Comparison of ENCODE assay signal across 8 cellular contexts in genomic region chr9:93511228-93511627, GRCh38. TPM values are rescaled to one million over a fixed set of nuclear protein-coding genes. Genes with fewer than 3 reads are reported as not detected.
A peak's percentile ranks its signal among the peaks of the same experiment; 100 is the strongest.
DNase-seq lines count a peak whose midpoint lies in the region; ATAC-seq and TF ChIP-seq lines count a peak whose summit lies in the region.
"Not testable (repeated sequence)": the region's sequence is repeated elsewhere in the genome, so short reads cannot be mapped to it uniquely, and the experiment has no call there.

No MANE protein-coding gene starts in this region.

- H4K20me1 ChIP-seq in GM23338 (replicated peaks; ENCODE audit: insufficient read depth), result peaks cover 42% of the 10 kb centered on the region; the same call in 1 of the 2 replicates

- intact Hi-C loops in Right ventricle myocardium superior (cut with DNase I); right lobe of liver (cut with DNase I); spleen (cut with DNase I; ENCODE audit: low total_unique reads); vagina (cut with DNase I): not testable (repeated sequence)

- H2AFZ ChIP-seq in GM23338, result not testable (repeated sequence)

- not testable (repeated sequence) for H3K9me2 ChIP-seq in GM23338 (ENCODE audit: insufficient read depth)

- DNase-seq in GM23338 (ENCODE audit: low spot score); chondrocyte (ENCODE audit: low spot score); right lobe of liver; omental fat pad (ENCODE audit: low spot score); spleen; vagina (ENCODE audit: extremely low spot score in 2 of 2): not testable (repeated sequence)
- DNase-seq in Right ventricle myocardium superior, result peak; percentile 87

- not testable (repeated sequence) for TF ChIP-seq CTCF in GM23338 (conservative IDR thresholded peaks at IDR 0.05; ENCODE audit: low read depth in 2 of 2); VCaP (conservative IDR thresholded peaks at IDR 0.05); chondrocyte (IDR thresholded peaks at IDR 0.05); right lobe of liver (IDR thresholded peaks at IDR 0.05); omental fat pad (IDR thresholded peaks at IDR 0.05); spleen (IDR thresholded peaks at IDR 0.05 in 8 of 11, conservative IDR thresholded peaks at IDR 0.05 in 3 of 11); vagina (IDR thresholded peaks at IDR 0.05)

- H3K27ac Mint-ChIP-seq in GM23338, result not testable (repeated sequence)
- peak overlapping the region; percentile 32 for H3K27ac Mint-ChIP-seq in chondrocyte (ENCODE audit: unreplicated experiment)

- H3K36me3 Mint-ChIP-seq in GM23338 (ENCODE audit: low read depth); chondrocyte (ENCODE audit: low read depth): not testable (repeated sequence)

- not testable (repeated sequence) for TF ChIP-seq POLR2A in right lobe of liver (IDR thresholded peaks at IDR 0.05); spleen (IDR thresholded peaks at IDR 0.05); vagina (IDR thresholded peaks at IDR 0.05)

- not testable (repeated sequence) for H3K36me3 ChIP-seq in GM23338 (ENCODE audit: insufficient read depth); right lobe of liver; vagina
- peaks cover 0 to 28% (median 0%) of the 10 kb centered on the region in 6 donors for H3K36me3 ChIP-seq in spleen

- peak overlapping the region; percentile 76; the same call in 1 of the 2 replicates for H3K27ac ChIP-seq in GM23338 (ENCODE audit: low read depth)
- 0 out of 2 replicates have a peak overlapping the region, but pooled peaks have one; percentile 4 for H3K27ac ChIP-seq in VCaP
- H3K27ac ChIP-seq in right lobe of liver, result not testable (repeated sequence)
- peak overlapping the region in 6 of 8 donors; percentile 8 to 77 (median 52) for H3K27ac ChIP-seq in spleen
- peak overlapping the region; percentile 66 for H3K27ac ChIP-seq in vagina

- H3K4me1 Mint-ChIP-seq in GM23338 (peaks cover 33% of the 10 kb centered on the region), chondrocyte (ENCODE audit: low read depth) (peaks cover 30% of the 10 kb centered on the region)

- not testable (repeated sequence) for ATAC-seq in GM23338
- peak; percentile 95 for ATAC-seq in Right ventricle myocardium superior (ENCODE audit: poor library complexity)
- ATAC-seq in right lobe of liver, result peak; percentile 19 to 41 (median 32)
- peak; percentile 58 for ATAC-seq in omental fat pad (ENCODE audit: low FRiP score)

- not testable (repeated sequence) for H3K27me3 Mint-ChIP-seq in GM23338 (ENCODE audit: insufficient read depth, low read depth, poor library complexity); chondrocyte (ENCODE audit: low read depth)

- H3K27me3 ChIP-seq in GM23338 (ENCODE audit: insufficient read depth); right lobe of liver; spleen (replicated peaks in 1 of 7); vagina: not testable (repeated sequence)

- H3K9me3 ChIP-seq in right lobe of liver, spleen, vagina: not testable (repeated sequence)

- H3K4me2 ChIP-seq in GM23338, result not testable (repeated sequence)

- WGBS in right lobe of liver (ENCODE audit: insufficient coverage, low coverage, low lambda C conversion rate, missing lambda C conversion rate), result 76% methylated on average over 3 of the region's 8 CpGs
- 79 to 89% (median 82%) methylated on average over 8 of the region's 8 CpGs for WGBS in spleen, 5 donors

- H3F3A ChIP-seq in GM23338 (replicated peaks; ENCODE audit: low read depth), result not testable (repeated sequence)

- H3K4me1 ChIP-seq in GM23338 (ENCODE audit: insufficient read depth) (peaks cover 15% of the 10 kb centered on the region; the same call in 1 of the 2 replicates), spleen (peaks cover 7 to 78% (median 41%) of the 10 kb centered on the region in 6 donors), vagina (peaks cover 18% of the 10 kb centered on the region)
- not testable (repeated sequence) for H3K4me1 ChIP-seq in right lobe of liver

- not testable (repeated sequence) for H3K4me3 ChIP-seq in GM23338, right lobe of liver, spleen, vagina

- H3K9me3 Mint-ChIP-seq in GM23338; chondrocyte (ENCODE audit: low read depth): not testable (repeated sequence)

- H3K79me2 ChIP-seq in GM23338 (replicated peaks; ENCODE audit: insufficient read depth), result peaks cover 73% of the 10 kb centered on the region

- not testable (repeated sequence) for H3K4me3 Mint-ChIP-seq in GM23338; chondrocyte (ENCODE audit: unreplicated experiment)

RNA-seq across cellular contexts. Expression of gene FAM120AOS, which starts 57.8 kb away (rescaled TPM):
- total RNA-seq in GM23338 (2014; rRNA removed; shearing (Covaris generic)), result 38.1 and 40.4 TPM in 2 replicates
- polyA plus RNA-seq in GM23338 (2016; fragmentation: Nextera tagmentation; extraction: Ambion mirVana) (27.5 and 31.5 TPM in 2 replicates), spleen (10 to 100 TPM; 20.6 to 31.2 (median 27.2) TPM)
- total RNA-seq in chondrocyte (36.9 to 41.4 TPM (median 40.3 TPM) in 3 replicates), Right ventricle myocardium superior (28.8 TPM), right lobe of liver (10 to 100 TPM; 14.4 to 20.8 (median 17.9) TPM), omental fat pad (10 to 100 TPM; 48.2 to 61.2 (median 54.2) TPM), spleen (10 to 100 TPM; 30.8 to 46.8 (median 39.7) TPM), vagina (41.5 TPM)

RNA-seq across cellular contexts. Expression of gene FAM120A, which starts 59.7 kb away (rescaled TPM):
- total RNA-seq in GM23338 (2014; rRNA removed; shearing (Covaris generic)), result 47.9 and 52.5 TPM in 2 replicates
- polyA plus RNA-seq in GM23338 (2016; fragmentation: Nextera tagmentation; extraction: Ambion mirVana), result 28.2 and 29.9 TPM in 2 replicates
- 89.9 to 123 TPM (median 93.0 TPM) in 3 replicates for total RNA-seq in chondrocyte
- 83.4 TPM for total RNA-seq in Right ventricle myocardium superior
- total RNA-seq in right lobe of liver, result 10 to 100 TPM; 61.9 to 92.1 (median 76.0) TPM
- 100 to 1,000 TPM in 2 of 4 donors, 10 to 100 TPM in 2; 85.3 to 111 (median 102) TPM for total RNA-seq in omental fat pad
- total RNA-seq in spleen, result 100 to 1,000 TPM in 5 of 7 donors, 10 to 100 TPM in 2; 96.7 to 116 (median 108) TPM
- 10 to 100 TPM; 33.0 to 45.8 (median 36.7) TPM for polyA plus RNA-seq in spleen
- 98.2 TPM for total RNA-seq in vagina
